32 cellular contexts compared by ENCODE assay signal in genomic region chr14:87489196-87489819, GRCh38.
"Had no signal": no experiment of that assay in that cellular context is flagged by ENCODE, and none has a peak within 500 bp of the region (broad histone marks: within the 10 kb centered on the region; RNA-seq: fewer than 3 reads in every experiment).

No MANE protein-coding gene starts in this region.

- H3K9me3 Mint-ChIP-seq: activated CD4-positive, alpha-beta memory T cell treated with anti-CD3 and anti-CD28 coated beads for 36 hours; activated CD4-positive, alpha-beta T cell treated with anti-CD3 and anti-CD28 coated beads, Interleukin-2, amount 10 ng/mL, durations not matched to agents 24 days and 14 days; activated naive CD4-positive, alpha-beta T cell treated with anti-CD3 and anti-CD28 coated beads, Interleukin-2, amount 10 ng/mL, durations not matched to agents 7 days and 5 days; activated naive CD8-positive, alpha-beta T cell treated with anti-CD3 and anti-CD28 coated beads, Interleukin-2, amount 10 ng/mL, durations not matched to agents 7 days and 5 days; nephron progenitor cell; type B pancreatic cell had no signal

- H3K27ac ChIP-seq: cardiac muscle cell, colonic mucosa, foreskin keratinocyte, heart left ventricle, left lung, lower lobe of right lung, neutrophil, ovary, psoas muscle, sigmoid colon, thoracic aorta, uterus, WERI-Rb-1 had no signal

- ATAC-seq: activated CD4-positive, CD25-positive, alpha-beta regulatory T cell treated with anti-CD3 and anti-CD28 coated beads, Interleukin-2, amount 50 U/mL, for 24 hours; effector memory CD8-positive, alpha-beta T cell; foreskin keratinocyte; heart left ventricle; left lung; lower lobe of right lung; mucosa of descending colon; psoas muscle; stimulated activated effector memory CD8-positive, alpha-beta T cell treated with anti-CD3 and anti-CD28 coated beads, Interleukin-12 subunit alpha, Interleukin-12 subunit beta, amount 100 ng/mL, for 72 hours had no signal

- H3K27ac Mint-ChIP-seq: activated CD4-positive, alpha-beta memory T cell treated with anti-CD3 and anti-CD28 coated beads for 36 hours; activated CD4-positive, alpha-beta T cell treated with anti-CD3 and anti-CD28 coated beads, Interleukin-2, amount 10 ng/mL, durations not matched to agents 24 days and 14 days; activated naive CD4-positive, alpha-beta T cell treated with anti-CD3 and anti-CD28 coated beads, Interleukin-2, amount 10 ng/mL, durations not matched to agents 7 days and 5 days; activated naive CD8-positive, alpha-beta T cell treated with anti-CD3 and anti-CD28 coated beads, Interleukin-2, amount 10 ng/mL, durations not matched to agents 7 days and 5 days; brain; effector memory CD8-positive, alpha-beta T cell; nephron progenitor cell; stimulated activated effector memory CD8-positive, alpha-beta T cell treated with anti-CD3 and anti-CD28 coated beads, Interleukin-12 subunit alpha, Interleukin-12 subunit beta, amount 100 ng/mL, for 72 hours; stimulated activated naive CD8-positive, alpha-beta T cell treated with anti-CD3 and anti-CD28 coated beads, Interleukin-15, Interleukin-2, amounts not matched to agents 100 ng/mL and 50 ng/mL, for 24 hours; type B pancreatic cell had no signal

- H3K27me3 Mint-ChIP-seq: activated CD4-positive, alpha-beta memory T cell treated with anti-CD3 and anti-CD28 coated beads for 36 hours; activated CD4-positive, alpha-beta T cell treated with anti-CD3 and anti-CD28 coated beads, Interleukin-2, amount 10 ng/mL, durations not matched to agents 24 days and 14 days; activated naive CD4-positive, alpha-beta T cell treated with anti-CD3 and anti-CD28 coated beads, Interleukin-2, amount 10 ng/mL, durations not matched to agents 7 days and 5 days; activated naive CD8-positive, alpha-beta T cell treated with anti-CD3 and anti-CD28 coated beads, Interleukin-2, amount 10 ng/mL, durations not matched to agents 7 days and 5 days; brain; effector memory CD8-positive, alpha-beta T cell; stimulated activated naive CD8-positive, alpha-beta T cell treated with anti-CD3 and anti-CD28 coated beads, Interleukin-15, Interleukin-2, amounts not matched to agents 100 ng/mL and 50 ng/mL, for 24 hours had no signal

- DNase-seq: activated CD4-positive, alpha-beta memory T cell treated with anti-CD3 and anti-CD28 coated beads for 36 hours; activated CD4-positive, alpha-beta T cell treated with anti-CD3 and anti-CD28 coated beads, Interleukin-2, amount 10 ng/mL, durations not matched to agents 24 days and 14 days; activated CD8-positive, alpha-beta memory T cell treated with anti-CD3 and anti-CD28 coated beads, Interleukin-2, amount 50 U/mL, for 4 hours; activated gamma-delta T cell; activated naive CD4-positive, alpha-beta T cell treated with anti-CD3 and anti-CD28 coated beads, Interleukin-2, amount 10 ng/mL, durations not matched to agents 7 days and 5 days; activated naive CD8-positive, alpha-beta T cell treated with anti-CD3 and anti-CD28 coated beads, Interleukin-2, amount 10 ng/mL, durations not matched to agents 7 days and 5 days; activated T-cell treated with anti-CD3 and anti-CD28 coated beads, Interleukin-2, amount 50 U/mL, for 1 hour; cerebellar nuclear complex; colonic mucosa; effector memory CD8-positive, alpha-beta T cell; foreskin keratinocyte; heart left ventricle; hypothalamus; left lung; lower lobe of right lung; mucosa of descending colon; nephron progenitor cell; ovary; psoas muscle; sigmoid colon; small intestine; stimulated activated CD4-positive, alpha-beta T cell treated with anti-CD3 and anti-CD28 coated beads, Interleukin-4, amount 100 ng/mL, for 24 hours; uterus; WERI-Rb-1 had no signal

- H3K4me1 Mint-ChIP-seq: activated CD4-positive, alpha-beta T cell treated with anti-CD3 and anti-CD28 coated beads, Interleukin-2, amount 10 ng/mL, durations not matched to agents 24 days and 14 days; activated naive CD4-positive, alpha-beta T cell treated with anti-CD3 and anti-CD28 coated beads, Interleukin-2, amount 10 ng/mL, durations not matched to agents 7 days and 5 days; activated naive CD8-positive, alpha-beta T cell treated with anti-CD3 and anti-CD28 coated beads, Interleukin-2, amount 10 ng/mL, durations not matched to agents 7 days and 5 days; nephron progenitor cell; stimulated activated effector memory CD8-positive, alpha-beta T cell treated with anti-CD3 and anti-CD28 coated beads, Interleukin-12 subunit alpha, Interleukin-12 subunit beta, amount 100 ng/mL, for 72 hours had no signal

- H3K4me3 Mint-ChIP-seq: activated CD4-positive, alpha-beta memory T cell treated with anti-CD3 and anti-CD28 coated beads for 36 hours; activated CD4-positive, alpha-beta T cell treated with anti-CD3 and anti-CD28 coated beads, Interleukin-2, amount 10 ng/mL, durations not matched to agents 24 days and 14 days; activated naive CD4-positive, alpha-beta T cell treated with anti-CD3 and anti-CD28 coated beads, Interleukin-2, amount 10 ng/mL, durations not matched to agents 7 days and 5 days; activated naive CD8-positive, alpha-beta T cell treated with anti-CD3 and anti-CD28 coated beads, Interleukin-2, amount 10 ng/mL, durations not matched to agents 7 days and 5 days; brain; effector memory CD8-positive, alpha-beta T cell; nephron progenitor cell; stimulated activated effector memory CD8-positive, alpha-beta T cell treated with anti-CD3 and anti-CD28 coated beads, Interleukin-12 subunit alpha, Interleukin-12 subunit beta, amount 100 ng/mL, for 72 hours; stimulated activated naive CD8-positive, alpha-beta T cell treated with anti-CD3 and anti-CD28 coated beads, Interleukin-15, Interleukin-2, amounts not matched to agents 100 ng/mL and 50 ng/mL, for 24 hours; type B pancreatic cell had no signal

- H3K4me1 ChIP-seq: colonic mucosa, heart left ventricle, left lung, lower lobe of right lung, psoas muscle, sigmoid colon, uterus had no signal

- H3K9me3 ChIP-seq: colonic mucosa, heart left ventricle, left lung, lower lobe of right lung, neutrophil, ovary, psoas muscle, sigmoid colon, thoracic aorta, uterus had no signal

- H3K4me3 ChIP-seq: cardiac muscle cell, colonic mucosa, heart left ventricle, left lung, lower lobe of right lung, mucosa of descending colon, ovary, psoas muscle, sigmoid colon, thoracic aorta, uterus had no signal

- H3K36me3 Mint-ChIP-seq: activated CD4-positive, alpha-beta memory T cell treated with anti-CD3 and anti-CD28 coated beads for 36 hours; activated naive CD4-positive, alpha-beta T cell treated with anti-CD3 and anti-CD28 coated beads, Interleukin-2, amount 10 ng/mL, durations not matched to agents 7 days and 5 days; activated naive CD8-positive, alpha-beta T cell treated with anti-CD3 and anti-CD28 coated beads, Interleukin-2, amount 10 ng/mL, durations not matched to agents 7 days and 5 days; brain; stimulated activated effector memory CD8-positive, alpha-beta T cell treated with anti-CD3 and anti-CD28 coated beads, Interleukin-12 subunit alpha, Interleukin-12 subunit beta, amount 100 ng/mL, for 72 hours; type B pancreatic cell had no signal

- H3K27me3 ChIP-seq: cardiac muscle cell, colonic mucosa, foreskin keratinocyte, heart left ventricle, left lung, neutrophil, ovary, sigmoid colon, uterus had no signal

- H3K36me3 ChIP-seq: cardiac muscle cell, colonic mucosa, heart left ventricle, left lung, lower lobe of right lung, neutrophil, ovary, sigmoid colon, thoracic aorta, uterus, WERI-Rb-1 had no signal
